Comparison of ENCODE assay signal across 14 cellular contexts in the genomic region with DNA sequence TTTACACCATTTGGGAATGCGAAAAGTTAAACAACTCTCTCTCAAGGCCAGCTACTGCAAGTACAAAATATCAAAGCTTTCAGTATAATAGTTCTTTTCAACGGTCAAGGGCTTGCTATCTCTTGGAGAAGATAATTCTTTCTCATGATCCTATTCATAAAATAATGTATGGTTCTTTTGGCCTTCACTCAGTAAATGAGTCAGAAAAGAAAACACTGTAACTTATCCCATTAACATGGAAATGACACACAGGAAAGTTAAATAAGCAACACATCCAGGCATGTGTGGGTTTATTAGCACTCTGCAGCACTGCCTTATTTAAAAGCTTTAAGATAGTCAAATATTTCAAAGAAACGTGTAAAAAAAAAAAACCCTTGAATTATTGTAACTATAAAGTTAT. TPM values are rescaled to one million over a fixed set of nuclear protein-coding genes. Genes with fewer than 3 reads are reported as not detected.
DNase-seq lines count a peak whose midpoint lies in the region; ATAC-seq and TF ChIP-seq lines count a peak whose summit lies in the region.
"Had no signal": no experiment of that assay in that cellular context is flagged by ENCODE, and none has a peak within 500 bp of the region (broad histone marks: within the 10 kb centered on the region; RNA-seq: fewer than 3 reads in every experiment).

No MANE protein-coding gene starts in this region.

- DNase-seq in activated T-cell treated with anti-CD3 and anti-CD28 coated beads, Interleukin-2, amount 50 U/mL, for 24 hours = no peak
- no peak for DNase-seq in activated T-cell treated with anti-CD3 and anti-CD28 coated beads for 4 hours
- peak; percentile 47 for DNase-seq in LHCN-M2 (ENCODE audit: low read depth)
- DNase-seq in dermis blood vessel endothelial cell = peak; percentile 68
- DNase-seq in nephron progenitor cell = no peak
- DNase-seq in NCI-H526 treated with DMSO at 0.1 percent for 48 hours (lab: John Stamatoyannopoulos, UW) = no peak
- DNase-seq in NOMO-1 treated with dmso at 0.1 percent for 144 hours (lab: John Stamatoyannopoulos, UW; ENCODE audit: unreplicated experiment) = no peak
- DNase-seq: ACHN; mesendoderm; NCI-H1930; NCI-H82; SHP77 treated with DMSO at 0.1 percent for 48 hours; stimulated activated CD4-positive, alpha-beta T cell treated with anti-CD3 and anti-CD28 coated beads, Interleukin-12 subunit alpha, Interleukin-12 subunit beta, amount 100 ng/mL, for 4 hours had no signal

- H3K4me3 Mint-ChIP-seq in activated T-cell treated with anti-CD3 and anti-CD28 coated beads, Interleukin-2, amount 50 U/mL, for 24 hours = no peak overlapping the region
- no peak overlapping the region for H3K4me3 Mint-ChIP-seq in nephron progenitor cell

- ATAC-seq in HG03039 (IDR thresholded peaks at IDR 0.05; ENCODE audit: unreplicated experiment) = no peak

- peak overlapping the region; percentile 27 for H3K27ac Mint-ChIP-seq in activated T-cell treated with anti-CD3 and anti-CD28 coated beads, Interleukin-2, amount 50 U/mL, for 24 hours
- H3K27ac Mint-ChIP-seq in nephron progenitor cell = peak overlapping the region; percentile 32

- H3K36me3 Mint-ChIP-seq in activated T-cell treated with anti-CD3 and anti-CD28 coated beads, Interleukin-2, amount 50 U/mL, for 24 hours (ENCODE audit: low read depth) = peaks cover 96% of the 10 kb centered on the region
- H3K36me3 Mint-ChIP-seq in nephron progenitor cell (ENCODE audit: low read depth) = peaks cover 71% of the 10 kb centered on the region

- H3K9me3 Mint-ChIP-seq in activated T-cell treated with anti-CD3 and anti-CD28 coated beads, Interleukin-2, amount 50 U/mL, for 24 hours = no peaks in the 10 kb centered on the region
- H3K9me3 Mint-ChIP-seq in nephron progenitor cell = no peaks in the 10 kb centered on the region

- no peak for TF ChIP-seq CTCF in nephron progenitor cell (IDR thresholded peaks at IDR 0.05)

- H3K4me1 Mint-ChIP-seq in activated T-cell treated with anti-CD3 and anti-CD28 coated beads, Interleukin-2, amount 50 U/mL, for 24 hours (ENCODE audit: low read depth) = peaks cover 25% of the 10 kb centered on the region
- no peaks in the 10 kb centered on the region for H3K4me1 Mint-ChIP-seq in nephron progenitor cell

- H3K27me3 Mint-ChIP-seq in activated T-cell treated with anti-CD3 and anti-CD28 coated beads, Interleukin-2, amount 50 U/mL, for 24 hours = no peaks in the 10 kb centered on the region
- no peaks in the 10 kb centered on the region for H3K27me3 Mint-ChIP-seq in nephron progenitor cell (ENCODE audit: low read depth, poor library complexity)

RNA-seq across cellular contexts. Expression of gene ZFC3H1, which starts 36.9 kb away (rescaled TPM):
- total RNA-seq in LHCN-M2 (2014; rRNA removed) (7.2 and 15.3 TPM in 2 replicates), dermis blood vessel endothelial cell (22.8 and 32.5 TPM in 2 replicates)
- polyA plus RNA-seq in LHCN-M2 (2012) = 5.6 TPM

RNA-seq across cellular contexts. Expression of gene THAP2, which starts 37.3 kb away (rescaled TPM):
- total RNA-seq in LHCN-M2 (2014; rRNA removed) (3.0 and 6.3 TPM in 2 replicates), dermis blood vessel endothelial cell (3.6 and 3.8 TPM in 2 replicates)
- 2.2 TPM for polyA plus RNA-seq in LHCN-M2 (2012)

RNA-seq across cellular contexts. Expression of gene TMEM19, which starts 59.1 kb away (rescaled TPM):
- total RNA-seq in LHCN-M2 (2014; rRNA removed) = 46.6 and 53.1 TPM in 2 replicates
- 21.6 TPM for polyA plus RNA-seq in LHCN-M2 (2012)
- 37.1 and 55.9 TPM in 2 replicates for total RNA-seq in dermis blood vessel endothelial cell

Comparison
In these comparisons a context has a peak if more than half of its experiments do, and no peak if none do; other contexts are left out.
1. DNase-seq: peak in LHCN-M2 (single experiment) and dermis blood vessel endothelial cell (single experiment); none in activated T-cell treated with anti-CD3 and anti-CD28 coated beads, Interleukin-2, amount 50 U/mL, for 24 hours (single experiment), activated T-cell treated with anti-CD3 and anti-CD28 coated beads for 4 hours (single experiment), nephron progenitor cell (single experiment), NCI-H526 treated with DMSO at 0.1 percent for 48 hours (single experiment) and NOMO-1 treated with dmso at 0.1 percent for 144 hours (single experiment).